In genomic region chr1:63592536-63593302, GRCh38 we compare ENCODE assay signal across 8 cellular contexts. TPM values are rescaled to one million over a fixed set of nuclear protein-coding genes. Genes with fewer than 3 reads are reported as not detected.
A peak's percentile ranks its signal among the peaks of the same experiment; 100 is the strongest.
DNase-seq lines count a peak whose midpoint lies in the region; ATAC-seq, FAIRE-seq and TF ChIP-seq lines count a peak whose summit lies in the region.

No MANE protein-coding gene starts in this region.

- peak; percentile 35 for DNase-seq in A172 (ENCODE audit: low spot score)
- peak; percentile 63 for DNase-seq in H54 (ENCODE audit: insufficient read length, low spot score)
- DNase-seq in activated CD4-positive, alpha-beta memory T cell treated with anti-CD3 and anti-CD28 coated beads for 36 hours, result peak; percentile 60
- no peak for DNase-seq in NCI-H748 treated with DMSO at 0.1 percent for 48 hours (lab: John Stamatoyannopoulos, UW)

- POLR2A ChIA-PET in activated CD4-positive, alpha-beta memory T cell treated with anti-CD3 and anti-CD28 coated beads for 36 hours (lab: Charles Lee), result interaction anchor here (1.0 to 2.2 kb wide), 2 partner anchors 10 to 69 kb away, joined by 3 to 8 read pairs; partner anchors contain the start of genes EFCAB7 and ITGB3BP

- peak overlapping the region; percentile 98 for H3K27ac Mint-ChIP-seq in activated CD4-positive, alpha-beta memory T cell treated with anti-CD3 and anti-CD28 coated beads for 36 hours

- peak overlapping the region; percentile 95 for H3K4me3 Mint-ChIP-seq in activated CD4-positive, alpha-beta memory T cell treated with anti-CD3 and anti-CD28 coated beads for 36 hours

- H3K36me3 ChIP-seq in iPS-15b (ENCODE audit: control insufficient read depth, insufficient read depth, low read length) (peaks cover 2% of the 10 kb centered on the region), skeletal muscle tissue (ENCODE audit: control insufficient read depth in 3 of 3, insufficient read depth in 3 of 3, low read length in 3 of 3) (no peaks in the 10 kb centered on the region)

- H3K27ac ChIP-seq in skeletal muscle tissue (ENCODE audit: low read depth, low read length), result peak overlapping the region; percentile 94

- H3K4me1 ChIP-seq in iPS-15b (ENCODE audit: control insufficient read depth, insufficient read depth, low read length) (no peaks in the 10 kb centered on the region), skeletal muscle tissue (ENCODE audit: control insufficient read depth in 3 of 3, insufficient read depth in 3 of 3, low read length in 3 of 3) (peaks cover 9 to 36% (median 24%) of the 10 kb centered on the region in 3 donors)

- peaks cover 30% of the 10 kb centered on the region for H3K4me1 Mint-ChIP-seq in activated CD4-positive, alpha-beta memory T cell treated with anti-CD3 and anti-CD28 coated beads for 36 hours (ENCODE audit: low read depth)

- intact Hi-C loops in activated CD4-positive, alpha-beta memory T cell treated with anti-CD3 and anti-CD28 coated beads for 36 hours (cut with micrococcal nuclease), result loop anchor here (1.0 to 5.0 kb wide), 4 partner anchors 18 to 1475 kb away; partner anchors contain the start of genes EFCAB7, ITGB3BP and USP1

- H3K9ac ChIP-seq in iPS-15b (ENCODE audit: low read depth, low read length) (peak overlapping the region; percentile 32), skeletal muscle tissue (ENCODE audit: low read depth in 1 of 3, low read length in 3 of 3) (peak overlapping the region; percentile 88 to 98 (median 96))

- H3K4me3 ChIP-seq in iPS-15b (ENCODE audit: low read depth, low read length), result peak overlapping the region; percentile 93
- peak overlapping the region; percentile 88 to 98 (median 92) for H3K4me3 ChIP-seq in skeletal muscle tissue (ENCODE audit: low read length in 3 of 3)

- TF ChIP-seq POLR2A in H54 (IDR thresholded peaks at IDR 0.05; ENCODE audit: low read depth, low read length), result no peak

- H3K9me3 Mint-ChIP-seq in activated CD4-positive, alpha-beta memory T cell treated with anti-CD3 and anti-CD28 coated beads for 36 hours, result no peaks in the 10 kb centered on the region

- peaks cover 7% of the 10 kb centered on the region for H3K36me3 Mint-ChIP-seq in activated CD4-positive, alpha-beta memory T cell treated with anti-CD3 and anti-CD28 coated beads for 36 hours

- ATAC-seq in HG02938 (IDR thresholded peaks at IDR 0.05; ENCODE audit: unreplicated experiment), result no peak
- no peak for ATAC-seq in HG03457 (IDR thresholded peaks at IDR 0.05; ENCODE audit: unreplicated experiment)

- FAIRE-seq in H54 (lab: Jason Lieb, UNC), result peak; percentile 78

- H3K27me3 Mint-ChIP-seq in activated CD4-positive, alpha-beta memory T cell treated with anti-CD3 and anti-CD28 coated beads for 36 hours, result no peaks in the 10 kb centered on the region

- H3K27me3 ChIP-seq in iPS-15b (ENCODE audit: control insufficient read depth, insufficient read depth, low read length) (no peaks in the 10 kb centered on the region), skeletal muscle tissue (ENCODE audit: control insufficient read depth in 3 of 3, insufficient read depth in 3 of 3, low read length in 3 of 3) (no peaks in the 10 kb centered on the region)

- CTCF ChIA-PET in activated CD4-positive, alpha-beta memory T cell treated with anti-CD3 and anti-CD28 coated beads for 36 hours (lab: Charles Lee), result interaction anchor here (0.8 to 0.9 kb wide), 2 partner anchors 17 to 273 kb away, joined by 3 read pairs; no protein-coding TSS in a partner anchor

- no peaks in the 10 kb centered on the region for H3K9me3 ChIP-seq in iPS-15b (ENCODE audit: control insufficient read depth, insufficient read depth, low read length)
- H3K9me3 ChIP-seq in skeletal muscle tissue (ENCODE audit: control insufficient read depth in 3 of 3, low read length in 3 of 3), result no peaks in the 10 kb centered on the region

RNA-seq across cellular contexts. Expression of gene PGM1, which starts 0.5 kb away (rescaled TPM):
- total RNA-seq in A172 (2014; rRNA removed; shearing (Covaris generic)), result 46.5 and 50.5 TPM in 2 replicates
- total RNA-seq in activated CD4-positive, alpha-beta memory T cell treated with anti-CD3 and anti-CD28 coated beads for 36 hours, result 10 to 100 TPM; 31.9 to 32.4 TPM
- total RNA-seq in skeletal muscle tissue, result 144 TPM
